10 cellular contexts compared by ENCODE assay signal in the genomic region with DNA sequence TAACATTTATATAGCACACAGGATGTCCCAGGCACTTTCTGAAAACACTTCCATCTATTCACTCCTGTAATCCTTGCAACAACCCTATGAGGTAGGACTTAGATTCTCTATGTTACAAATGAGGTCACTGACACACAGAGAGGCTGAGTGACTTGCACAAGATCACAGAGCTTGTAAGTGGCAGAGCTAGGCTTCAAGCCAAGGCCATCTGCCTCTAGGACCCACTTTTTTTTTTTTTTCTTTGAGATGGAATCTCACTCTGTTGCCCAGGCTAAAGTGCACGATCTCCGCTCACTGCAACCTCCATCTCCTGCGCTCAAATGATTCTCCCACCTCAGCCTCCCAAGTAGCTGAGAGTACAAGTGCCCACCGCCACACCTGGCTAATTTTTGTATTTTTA. TPM values are rescaled to one million over a fixed set of nuclear protein-coding genes. Genes with fewer than 3 reads are reported as not detected.
DNase-seq lines count a peak whose midpoint lies in the region; ATAC-seq and TF ChIP-seq lines count a peak whose summit lies in the region.
"Had no signal": no experiment of that assay in that cellular context is flagged by ENCODE, and none has a peak within 500 bp of the region (broad histone marks: within the 10 kb centered on the region; RNA-seq: fewer than 3 reads in every experiment).

No MANE protein-coding gene starts in this region.

- intact Hi-C loops in CD14-positive monocyte (cut with micrococcal nuclease): loop anchor here in 1 of 2 donors (5.0 kb wide), 1 partner anchor 34 kb away; no protein-coding TSS in a partner anchor

- H3K9ac ChIP-seq in liver (ENCODE audit: low read depth in 1 of 2, low read length in 2 of 2): no peak overlapping the region

- no peaks in the 10 kb centered on the region for H3K27me3 ChIP-seq in liver (ENCODE audit: control insufficient read depth in 4 of 4, insufficient read depth in 4 of 4, low read length in 3 of 4)

- no peak for TF ChIP-seq RAD21 in liver (IDR thresholded peaks at IDR 0.05)

- DNase-seq in CD14-positive monocyte (ENCODE audit: low spot score) (no peak), SKM-1 treated with dmso at 0.1 percent for 144 hours (lab: John Stamatoyannopoulos, UW; ENCODE audit: unreplicated experiment) (peak; percentile 58)
- peak; percentile 55 for DNase-seq in Jurkat, Clone E6-1 (ENCODE audit: low read depth, low spot score)

- H3K9me3 ChIP-seq in liver (ENCODE audit: control insufficient read depth in 4 of 4, low read length in 3 of 4): no peaks in the 10 kb centered on the region
- H3K9me3 ChIP-seq: thoracic aorta had no signal

- WGBS in liver: 86% methylated on average over 4 of the region's 4 CpGs

- peaks cover 84% of the 10 kb centered on the region for H3K4me1 Mint-ChIP-seq in CD14-positive monocyte

- H3K27ac Mint-ChIP-seq in CD14-positive monocyte: peak overlapping the region; percentile 97 to 100 (median 99)

- no peaks in the 10 kb centered on the region for H3K9me3 Mint-ChIP-seq in CD14-positive monocyte

- ATAC-seq in GM21526 (IDR thresholded peaks at IDR 0.05; ENCODE audit: low FRiP score, unreplicated experiment) (no peak), HG03108 (IDR thresholded peaks at IDR 0.05; ENCODE audit: unreplicated experiment) (no peak), HG02610 (IDR thresholded peaks at IDR 0.05; ENCODE audit: unreplicated experiment) (no peak), GM18861 (IDR thresholded peaks at IDR 0.05; ENCODE audit: unreplicated experiment) (no peak)

- no peaks in the 10 kb centered on the region for H3K36me3 Mint-ChIP-seq in CD14-positive monocyte

- peaks cover 2 to 9% (median 5%) of the 10 kb centered on the region in 4 donors for H3K4me1 ChIP-seq in liver (ENCODE audit: control insufficient read depth in 4 of 4, insufficient read depth in 4 of 4, low read length in 3 of 4)

- H3K27me3 Mint-ChIP-seq in CD14-positive monocyte (ENCODE audit: low read depth in 3 of 3): peaks cover 0 to 2% (median 0%) of the 10 kb centered on the region in 3 donors

- peak overlapping the region; percentile 17 for H3K4me3 ChIP-seq in Jurkat, Clone E6-1 (ENCODE audit: low read length)
- no peak overlapping the region for H3K4me3 ChIP-seq in liver (ENCODE audit: low read depth in 1 of 3, low read length in 3 of 3)
- H3K4me3 ChIP-seq: lung, thoracic aorta had no signal

- peak overlapping the region; percentile 28 to 38 for H3K27ac ChIP-seq in liver (ENCODE audit: low read depth in 1 of 2, low read length in 2 of 2)
- H3K27ac ChIP-seq: thoracic aorta had no signal

- TF ChIP-seq CTCF in CD14-positive monocyte (IDR thresholded peaks at IDR 0.05) (no peak), liver (IDR thresholded peaks at IDR 0.05; ENCODE audit: low read depth, low read length, missing input control) (no peak)

- H3K4me3 Mint-ChIP-seq in CD14-positive monocyte: peak overlapping the region; percentile 56 to 69

- H3K36me3 ChIP-seq in liver (ENCODE audit: control insufficient read depth in 4 of 4, insufficient read depth in 3 of 4, low read depth in 1 of 4, low read length in 3 of 4): no peaks in the 10 kb centered on the region
- H3K36me3 ChIP-seq: thoracic aorta had no signal

TF ChIP-seq in liver, 16 proteins besides CTCF, POLR2A, EP300 and RAD21:
- no peak for TF ChIP-seq NR2F2 (IDR thresholded peaks at IDR 0.05)

RNA-seq across cellular contexts. Expression of gene MYH9, which starts 18.4 kb away (rescaled TPM):
- polyA plus RNA-seq in CD14-positive monocyte: 10 to 100 TPM; 35.6 to 79.5 TPM
- polyA plus RNA-seq in Jurkat, Clone E6-1 (2012; ENCODE audit: insufficient read depth, insufficient read length): 177 TPM
- 100 to 1,000 TPM; 123 to 150 TPM for total RNA-seq in liver
- polyA plus RNA-seq in liver: 10 to 100 TPM; 32.3 to 74.1 TPM
